Comparison of ENCODE assay signal across 22 cellular contexts in the genomic region with DNA sequence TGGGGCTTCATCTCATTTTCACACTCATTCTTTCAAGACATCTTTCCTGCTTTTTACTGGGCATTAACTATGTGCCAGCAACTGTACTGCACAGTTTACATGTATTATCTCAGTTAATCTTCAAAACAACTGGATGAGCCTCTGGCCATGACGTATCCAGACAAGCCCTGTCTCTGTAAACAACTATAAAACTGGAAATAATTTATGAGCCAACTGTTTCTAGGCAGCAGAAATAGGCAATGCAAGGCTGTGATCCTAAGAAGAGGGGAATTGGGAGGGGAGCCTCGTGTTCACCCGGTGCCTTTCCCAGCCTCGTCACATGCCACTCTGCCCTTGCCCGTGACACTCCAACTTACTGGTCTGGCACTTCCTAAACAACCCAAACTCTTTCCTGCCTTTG.
DNase-seq lines count a peak whose midpoint lies in the region; ATAC-seq, FAIRE-seq and TF ChIP-seq lines count a peak whose summit lies in the region.
"Had no signal": no experiment of that assay in that cellular context is flagged by ENCODE, and none has a peak within 500 bp of the region (broad histone marks: within the 10 kb centered on the region; RNA-seq: fewer than 3 reads in every experiment).

No MANE protein-coding gene starts in this region.

- intact Hi-C loops in uterus (cut with DNase I; ENCODE audit: low total_unique reads) = no loop called here

- no peaks in the 10 kb centered on the region for H3K36me3 ChIP-seq in uterus
- H3K36me3 ChIP-seq: BLaER1 treated with 17β-estradiol and CSF1 and Interleukin-3, amounts not matched to agents 10 nM and 100 nM; gastrocnemius medialis; left ventricle myocardium inferior had no signal

- TF ChIP-seq CTCF in uterus (IDR thresholded peaks at IDR 0.05) = no peak

- peaks cover 4 to 12% of the 10 kb centered on the region in 2 donors for H3K4me1 ChIP-seq in uterus
- H3K4me1 ChIP-seq: BLaER1 treated with 17β-estradiol and CSF1 and Interleukin-3, amounts not matched to agents 10 nM and 100 nM had no signal

- H3K4me3 ChIP-seq in uterus = no peak overlapping the region
- H3K4me3 ChIP-seq: BLaER1 treated with 17β-estradiol and CSF1 and Interleukin-3, amounts not matched to agents 10 nM and 100 nM; gastrocnemius medialis; left ventricle myocardium inferior had no signal

- no peak for TF ChIP-seq POLR2A in uterus (IDR thresholded peaks at IDR 0.05)
- TF ChIP-seq POLR2A in GM12892 (IDR thresholded peaks at IDR 0.05; ENCODE audit: low read depth, low read length) = no peak

- H3K27me3 ChIP-seq in uterus = no peaks in the 10 kb centered on the region
- H3K27me3 ChIP-seq: BLaER1 treated with 17β-estradiol and CSF1 and Interleukin-3, amounts not matched to agents 10 nM and 100 nM; gastrocnemius medialis had no signal

- no peaks in the 10 kb centered on the region for H3K9me3 ChIP-seq in uterus
- H3K9me3 ChIP-seq: BLaER1 treated with 17β-estradiol and CSF1 and Interleukin-3, amounts not matched to agents 10 nM and 100 nM; gastrocnemius medialis; left ventricle myocardium inferior had no signal

- DNase-seq in NCI-H1694 treated with DMSO at 0.1 percent for 48 hours (lab: John Stamatoyannopoulos, UW) (peak; percentile 14), NCI-H1694 (lab: John Stamatoyannopoulos, UW) (no peak), epithelial cell of prostate (ENCODE audit: low read depth, low spot score) (no peak), mesenteric fat pad (ENCODE audit: low spot score) (peak; percentile 72), uterus (peak in 1 of 2 donors; percentile 63), GM12892 (ENCODE audit: insufficient read length) (no peak)
- no peak for DNase-seq in activated T-cell treated with anti-CD3 and anti-CD28 coated beads, Interleukin-2, amount 50 U/mL, for 1 hour
- DNase-seq: activated CD4-positive, alpha-beta memory T cell treated with anti-CD3 and anti-CD28 coated beads for 36 hours; activated naive CD4-positive, alpha-beta T cell treated with Interleukin-2 at 50 U/mL for 16 hours; gastrocnemius medialis; left ventricle myocardium inferior; NCI-H1092; NCI-H526; SHP77; stimulated activated CD4-positive, alpha-beta T cell treated with anti-CD3 and anti-CD28 coated beads, Interleukin-4, amount 100 ng/mL, for 4 hours had no signal

- no peak for ATAC-seq in GM18907 (IDR thresholded peaks at IDR 0.05; ENCODE audit: unreplicated experiment)

- FAIRE-seq in GM12892 (lab: Jason Lieb, UNC) = no peak
- FAIRE-seq: astrocyte, H54 had no signal

- peak overlapping the region; percentile 66 for H3K27ac ChIP-seq in epithelial cell of prostate
- H3K27ac ChIP-seq in uterus = peak overlapping the region; percentile 78
- H3K27ac ChIP-seq: 22Rv1; BLaER1 treated with 17β-estradiol and CSF1 and Interleukin-3, amounts not matched to agents 10 nM and 100 nM; HL-60; VCaP had no signal

Comparison
In these comparisons a context has a peak if more than half of its experiments do, and no peak if none do; other contexts are left out.
1. DNase-seq: peak in NCI-H1694 treated with DMSO at 0.1 percent for 48 hours (single experiment) and mesenteric fat pad (single experiment); none in NCI-H1694 (single experiment), epithelial cell of prostate (single experiment), GM12892 (single experiment) and activated T-cell treated with anti-CD3 and anti-CD28 coated beads, Interleukin-2, amount 50 U/mL, for 1 hour (single experiment).